20 cellular contexts compared by ENCODE assay signal in the genomic region with DNA sequence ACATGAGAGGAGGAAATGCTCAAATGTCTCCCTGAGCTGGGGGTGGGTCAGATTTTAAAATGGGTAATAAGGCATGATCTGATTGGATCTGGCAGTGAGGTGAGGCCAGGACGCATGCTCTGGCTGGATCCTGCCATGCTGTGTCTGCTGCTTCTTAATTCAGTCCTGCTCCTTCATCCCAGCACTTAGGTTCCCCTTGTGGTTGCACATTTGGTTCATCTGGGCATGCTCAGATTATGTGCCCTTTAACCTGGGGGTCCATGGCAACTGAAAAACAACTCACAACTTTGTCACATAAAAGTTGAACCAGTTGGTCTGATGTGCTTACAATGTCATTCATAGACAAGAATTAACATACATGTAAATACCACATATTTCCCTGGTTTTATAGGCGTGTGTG.
DNase-seq lines count a peak whose midpoint lies in the region; ATAC-seq and TF ChIP-seq lines count a peak whose summit lies in the region.
"Had no signal": no experiment of that assay in that cellular context is flagged by ENCODE, and none has a peak within 500 bp of the region (broad histone marks: within the 10 kb centered on the region; RNA-seq: fewer than 3 reads in every experiment).

No MANE protein-coding gene starts in this region.

- H3K9me3 ChIP-seq in esophagus muscularis mucosa (no peaks in the 10 kb centered on the region), upper lobe of right lung (no peaks in the 10 kb centered on the region)
- H3K9me3 ChIP-seq: HAP-1 had no signal

- H3K4me3 ChIP-seq in esophagus muscularis mucosa (no peak overlapping the region), upper lobe of right lung (no peak overlapping the region)
- H3K4me3 ChIP-seq: HAP-1 had no signal

- H3K36me3 Mint-ChIP-seq in immature natural killer cell, result no peaks in the 10 kb centered on the region
- H3K36me3 Mint-ChIP-seq: CD8-positive, alpha-beta T cell had no signal

- H3K27me3 ChIP-seq in esophagus muscularis mucosa (no peaks in the 10 kb centered on the region), upper lobe of right lung (no peaks in the 10 kb centered on the region)

- TF ChIP-seq CTCF in esophagus muscularis mucosa (IDR thresholded peaks at IDR 0.05) (no peak), upper lobe of right lung (IDR thresholded peaks at IDR 0.05) (no peak)

- 100% methylated on average over 2 of the region's 2 CpGs for WGBS in esophagus muscularis mucosa

- H3K4me3 Mint-ChIP-seq in immature natural killer cell, result no peak overlapping the region
- H3K4me3 Mint-ChIP-seq: CD8-positive, alpha-beta T cell had no signal

- no peaks in the 10 kb centered on the region for H3K36me3 ChIP-seq in esophagus muscularis mucosa
- no peaks in the 10 kb centered on the region for H3K36me3 ChIP-seq in upper lobe of right lung
- H3K36me3 ChIP-seq: HAP-1 had no signal

- intact Hi-C loops in esophagus muscularis mucosa (cut with DNase I), result no loop called here
- intact Hi-C loops in upper lobe of right lung (cut with DNase I), result no loop called here

- no peaks in the 10 kb centered on the region for H3K9me3 Mint-ChIP-seq in immature natural killer cell
- H3K9me3 Mint-ChIP-seq: CD8-positive, alpha-beta T cell had no signal

- H3K27ac ChIP-seq in esophagus muscularis mucosa (replicated peaks in 1 of 4) (no peak overlapping the region), upper lobe of right lung (no peak overlapping the region)
- H3K27ac ChIP-seq: HL-60, KMS-11 had no signal

- no peak for TF ChIP-seq EP300 in esophagus muscularis mucosa (IDR thresholded peaks at IDR 0.05)

- TF ChIP-seq POLR2A in esophagus muscularis mucosa (IDR thresholded peaks at IDR 0.05; ENCODE audit: low read depth), result no peak

- peaks cover 9 to 19% of the 10 kb centered on the region in 2 donors for H3K4me1 Mint-ChIP-seq in immature natural killer cell

- peaks cover 0 to 3% (median 2%) of the 10 kb centered on the region in 3 donors for H3K27me3 Mint-ChIP-seq in immature natural killer cell (ENCODE audit: low read depth in 3 of 3)

- ATAC-seq in upper lobe of right lung, result peak; percentile 45
- no peak for ATAC-seq in GM18868 (IDR thresholded peaks at IDR 0.05; ENCODE audit: unreplicated experiment)
- ATAC-seq in GM21576 (IDR thresholded peaks at IDR 0.05; ENCODE audit: unreplicated experiment), result no peak
- ATAC-seq: CD8-positive, alpha-beta T cell; SK-N-SH treated with all-trans-retinoic acid at 6 μM for 48 hours had no signal

- no peak overlapping the region for H3K27ac Mint-ChIP-seq in immature natural killer cell
- H3K27ac Mint-ChIP-seq: CD8-positive, alpha-beta T cell had no signal

- DNase-seq in NCI-H82 (lab: John Stamatoyannopoulos, UW), result peak; percentile 11
- no peak for DNase-seq in NCI-H82 treated with DMSO at 0.1 percent for 48 hours (lab: John Stamatoyannopoulos, UW; ENCODE audit: unreplicated experiment)
- peak; percentile 15 for DNase-seq in MV-4-11 (lab: John Stamatoyannopoulos, UW)
- peak; percentile 31 for DNase-seq in esophagus muscularis mucosa (ENCODE audit: extremely low spot score)
- no peak for DNase-seq in upper lobe of right lung
- DNase-seq in immature natural killer cell, result no peak
- DNase-seq: CD8-positive, alpha-beta T cell; GDM1; MM.1S; NCI-H1417; NCI-H187 treated with DMSO at 0.1 percent for 48 hours; NCI-H526 treated with DMSO at 0.1 percent for 48 hours; NK-92 treated with Interleukin-12 subunit alpha and Interleukin-12 subunit beta, amount 100 ng/mL, for 24 hours; SHP77 had no signal

- H3K4me1 ChIP-seq in esophagus muscularis mucosa, result peaks cover 16 to 22% (median 19%) of the 10 kb centered on the region in 4 donors
- H3K4me1 ChIP-seq in upper lobe of right lung, result peaks cover 16% of the 10 kb centered on the region
- H3K4me1 ChIP-seq: HAP-1 had no signal

Comparison
In these comparisons a context has a peak if more than half of its experiments do, and no peak if none do; other contexts are left out.
1. DNase-seq: peak in NCI-H82 (single experiment), MV-4-11 (single experiment) and esophagus muscularis mucosa (single experiment); none in NCI-H82 treated with DMSO at 0.1 percent for 48 hours (single experiment), upper lobe of right lung (single experiment) and immature natural killer cell (0 of 3).